Comparison of ENCODE assay signal across 8 cellular contexts in the genomic region with DNA sequence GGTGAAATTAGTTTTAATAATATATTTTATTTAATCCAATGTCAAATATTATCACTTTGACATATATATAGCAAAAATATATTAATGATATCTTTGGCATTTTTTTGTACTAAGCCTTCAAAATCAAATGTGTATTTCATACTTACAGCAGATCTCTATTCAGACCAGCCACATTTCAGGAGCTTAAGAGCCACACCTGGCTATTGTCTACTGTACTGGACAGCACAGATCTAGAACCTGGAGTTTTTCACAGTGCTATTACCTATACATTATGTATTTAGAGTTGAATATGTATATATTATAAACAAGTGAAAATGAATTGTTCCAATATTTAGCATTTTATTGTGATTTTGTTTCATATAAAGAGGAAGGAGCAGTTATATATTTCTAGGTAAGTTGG.
"Had no signal": no experiment of that assay in that cellular context is flagged by ENCODE, and none has a peak within 500 bp of the region (broad histone marks: within the 10 kb centered on the region; RNA-seq: fewer than 3 reads in every experiment).

No MANE protein-coding gene starts in this region.

- H3K4me1 ChIP-seq: SJSA1 had no signal

- H3K27me3 ChIP-seq: MG63, SJSA1 had no signal

- H3K4me3 ChIP-seq: MG63, SJSA1, SK-N-MC had no signal

- DNase-seq: MG63, NCI-H1417 treated with DMSO at 0.1 percent for 48 hours, NCI-H1930, NCI-H774, SIG-M5 had no signal

- H3K27ac ChIP-seq: RWPE1, SJSA1, SK-N-MC had no signal

- H3K9me3 ChIP-seq: MG63, SJSA1 had no signal

- H3K36me3 ChIP-seq: MG63, SJSA1 had no signal
